8 cellular contexts compared by ENCODE assay signal in the genomic region with DNA sequence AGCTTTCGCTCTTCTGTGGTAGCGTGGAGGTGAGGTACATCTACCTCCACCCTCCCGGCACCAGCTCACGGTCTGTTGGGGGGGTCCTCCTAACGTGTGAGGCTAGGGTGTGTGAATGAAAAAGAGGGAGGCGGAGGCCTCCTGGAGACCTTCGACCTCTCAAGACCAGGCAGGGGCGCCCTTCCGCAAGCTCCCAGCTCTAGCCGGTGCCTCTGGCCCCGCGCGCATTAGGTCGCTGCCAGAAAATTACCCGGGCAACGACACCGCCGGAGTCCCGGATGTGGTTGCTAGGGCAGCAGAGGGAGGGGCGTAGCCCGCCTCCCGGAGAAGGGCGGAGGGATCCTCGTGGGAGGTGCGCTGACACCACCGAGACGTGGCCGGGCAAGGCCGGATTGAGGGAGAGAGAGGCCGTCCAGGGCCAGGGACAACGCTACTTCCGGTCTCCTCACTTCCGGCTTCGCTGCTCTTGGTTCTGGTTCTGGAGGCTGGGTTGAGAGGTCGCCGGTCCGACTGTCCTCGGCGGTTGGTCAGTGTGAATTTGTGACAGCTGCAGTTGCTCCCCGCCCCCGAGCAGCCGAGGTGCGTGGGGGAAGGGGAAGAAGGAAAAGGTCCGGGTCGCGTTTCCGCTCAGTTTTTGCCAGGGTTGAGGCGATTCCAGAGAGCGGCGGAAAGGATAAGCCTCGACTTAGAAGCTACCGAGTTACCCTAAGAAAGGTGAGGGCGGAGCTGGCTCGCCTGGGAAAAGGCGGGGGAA. TPM values are rescaled to one million over a fixed set of nuclear protein-coding genes. Genes with fewer than 3 reads are reported as not detected.
A peak's percentile ranks its signal among the peaks of the same experiment; 100 is the strongest.
DNase-seq lines count a peak whose midpoint lies in the region; ATAC-seq and TF ChIP-seq lines count a peak whose summit lies in the region.

A gene with protein sequence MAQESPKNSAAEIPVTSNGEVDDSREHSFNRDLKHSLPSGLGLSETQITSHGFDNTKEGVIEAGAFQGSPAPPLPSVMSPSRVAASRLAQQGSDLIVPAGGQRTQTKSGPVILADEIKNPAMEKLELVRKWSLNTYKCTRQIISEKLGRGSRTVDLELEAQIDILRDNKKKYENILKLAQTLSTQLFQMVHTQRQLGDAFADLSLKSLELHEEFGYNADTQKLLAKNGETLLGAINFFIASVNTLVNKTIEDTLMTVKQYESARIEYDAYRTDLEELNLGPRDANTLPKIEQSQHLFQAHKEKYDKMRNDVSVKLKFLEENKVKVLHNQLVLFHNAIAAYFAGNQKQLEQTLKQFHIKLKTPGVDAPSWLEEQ (plus strand): TSS at position 442 of the 754 bp plus-strand sequence. CDS start 49,680 bp downstream, outside the sequence.
TSS of gene TIGD4 (minus strand) at position 218 of the 754 bp plus-strand sequence. CDS start 8,726 bp downstream, outside the sequence.

- H3K36me3 Mint-ChIP-seq in activated naive CD4-positive, alpha-beta T cell treated with anti-CD3 and anti-CD28 coated beads, Interleukin-2, amount 50 U/mL, for 72 hours: peaks cover 0 to 16% of the 10 kb centered on the region in 2 donors
- H3K36me3 Mint-ChIP-seq in glutamatergic neuron (ENCODE audit: unreplicated experiment): no peaks in the 10 kb centered on the region

- H3K4me3 ChIP-seq in NB4 (ENCODE audit: low read depth, low read length) (peak within 1 kb of the TSS; percentile 88), SK-N-MC (peak within 1 kb of the TSS; percentile 98), osteoblast (ENCODE audit: insufficient read depth, low read length) (peak within 1 kb of the TSS; percentile 82), thymus (ENCODE audit: low read length) (peak within 1 kb of the TSS; percentile 62)

- TF ChIP-seq CTCF in GM10248 (IDR thresholded peaks at IDR 0.05; ENCODE audit: control extremely low read depth, extremely low read depth, low read depth, missing control alignments): peak; percentile 49
- peak; percentile 30 for TF ChIP-seq CTCF in NB4 (IDR thresholded peaks at IDR 0.05; ENCODE audit: low read depth, low read length)
- TF ChIP-seq CTCF in glutamatergic neuron (IDR thresholded peaks at IDR 0.05; ENCODE audit: partially characterized antibody, unreplicated experiment): no peak
- no peak for TF ChIP-seq CTCF in osteoblast (IDR thresholded peaks at IDR 0.05; ENCODE audit: extremely low read depth, low read depth, low read length)

- peaks cover 19% of the 10 kb centered on the region for H3K4me1 Mint-ChIP-seq in glutamatergic neuron (ENCODE audit: low read depth, unreplicated experiment)

- H3K27me3 ChIP-seq in osteoblast (ENCODE audit: insufficient read depth, low read length): peaks cover 16% of the 10 kb centered on the region
- no peaks in the 10 kb centered on the region for H3K27me3 ChIP-seq in thymus (ENCODE audit: control insufficient read depth, insufficient read depth)

- H4K20me1 ChIP-seq in osteoblast (ENCODE audit: insufficient read depth, low read length): peaks cover 27% of the 10 kb centered on the region

- peak within 1 kb of the TSS; percentile 99 for H2AFZ ChIP-seq in osteoblast (ENCODE audit: low read length)

- TF ChIP-seq POLR2A in NB4 (IDR thresholded peaks at IDR 0.05; ENCODE audit: extremely low read depth, insufficient read length): peak; percentile 44

- POLR2A ChIA-PET in GM10248 (lab: Yijun Ruan, JAX): interaction anchor here (0.5 kb wide), 1 partner anchor 1046 kb away, joined by 4 read pairs; no protein-coding TSS in a partner anchor

- H3K9me3 ChIP-seq in SK-N-MC (ENCODE audit: low read depth, low read length) (no peaks in the 10 kb centered on the region), osteoblast (ENCODE audit: low read depth, low read length) (no peaks in the 10 kb centered on the region), thymus (ENCODE audit: control insufficient read depth) (no peaks in the 10 kb centered on the region)

- ATAC-seq in HG02571 (IDR thresholded peaks at IDR 0.05; ENCODE audit: unreplicated experiment): peak; percentile 95
- ATAC-seq in activated naive CD4-positive, alpha-beta T cell treated with anti-CD3 and anti-CD28 coated beads, Interleukin-2, amount 50 U/mL, for 72 hours: peak; percentile 95

- H3K27ac ChIP-seq in SK-N-MC (no peak within 1 kb of the TSS), osteoblast (ENCODE audit: low read depth, low read length) (peak within 1 kb of the TSS; percentile 85), thymus (ENCODE audit: low read depth) (peak within 1 kb of the TSS; percentile 87)

- no peaks in the 10 kb centered on the region for H3K36me3 ChIP-seq in SK-N-MC (ENCODE audit: insufficient read depth, low read length)
- H3K36me3 ChIP-seq in osteoblast (ENCODE audit: insufficient read depth, low read length): no peaks in the 10 kb centered on the region
- no peaks in the 10 kb centered on the region for H3K36me3 ChIP-seq in thymus (ENCODE audit: control insufficient read depth, insufficient read depth)

- peaks cover 6% of the 10 kb centered on the region for H3K27me3 Mint-ChIP-seq in glutamatergic neuron (ENCODE audit: unreplicated experiment)

- H3K4me1 ChIP-seq in osteoblast (ENCODE audit: insufficient read depth, low read length): peaks cover 22% of the 10 kb centered on the region
- H3K4me1 ChIP-seq in thymus (ENCODE audit: control insufficient read depth, insufficient read depth, low read length): peaks cover 5% of the 10 kb centered on the region

- no peaks in the 10 kb centered on the region for H3K9me3 Mint-ChIP-seq in activated naive CD4-positive, alpha-beta T cell treated with anti-CD3 and anti-CD28 coated beads, Interleukin-2, amount 50 U/mL, for 72 hours
- H3K9me3 Mint-ChIP-seq in glutamatergic neuron (ENCODE audit: unreplicated experiment): peaks cover 7% of the 10 kb centered on the region

- peak within 1 kb of the TSS; percentile 90 for H3K4me2 ChIP-seq in osteoblast (ENCODE audit: insufficient read depth, low read length)

- H3K27ac Mint-ChIP-seq in activated naive CD4-positive, alpha-beta T cell treated with anti-CD3 and anti-CD28 coated beads, Interleukin-2, amount 50 U/mL, for 72 hours: peak within 1 kb of the TSS; percentile 93 to 98
- H3K27ac Mint-ChIP-seq in glutamatergic neuron (ENCODE audit: unreplicated experiment): peak within 1 kb of the TSS; percentile 92

- DNase-seq in GM10248 (ENCODE audit: extremely low spot score) (peak; percentile 97), NB4 (ENCODE audit: low read depth) (peak; percentile 96), SK-N-MC (ENCODE audit: low read depth, low spot score) (peak; percentile 37), glutamatergic neuron (peak; percentile 99), osteoblast (ENCODE audit: insufficient read length, low spot score, missing footprints) (peak; percentile 96)
- peak; percentile 93 to 96 for DNase-seq in activated naive CD4-positive, alpha-beta T cell treated with anti-CD3 and anti-CD28 coated beads, Interleukin-2, amount 50 U/mL, for 72 hours (ENCODE audit: low spot score in 2 of 2)

- peaks cover 47% of the 10 kb centered on the region for H3K79me2 ChIP-seq in osteoblast (ENCODE audit: insufficient read depth, low read length)

- CTCF ChIA-PET in GM10248 (lab: Yijun Ruan, JAX): interaction anchor here (0.8 to 2.8 kb wide), 14 partner anchors 10 to 378 kb away, joined by 3 to 31 read pairs (median 4); no protein-coding TSS in a partner anchor

- H3K4me3 Mint-ChIP-seq in glutamatergic neuron (ENCODE audit: unreplicated experiment): peak within 1 kb of the TSS; percentile 99

- H3K9ac ChIP-seq in SK-N-MC (ENCODE audit: insufficient read length): peak within 1 kb of the TSS; percentile 75

- WGBS in thymus: under 1% methylated on average over 55 of the region's 55 CpGs

RNA-seq across cellular contexts. Expression of the first gene that starts in this region (rescaled TPM):
- 10 to 100 TPM in 1 of 2 donors, 1 to 10 TPM in 1; 9.0 to 12.1 TPM for total RNA-seq in activated naive CD4-positive, alpha-beta T cell treated with anti-CD3 and anti-CD28 coated beads, Interleukin-2, amount 50 U/mL, for 72 hours
- total RNA-seq in glutamatergic neuron (ENCODE audit: unreplicated experiment) (22.2 TPM), osteoblast (38.7 and 42.4 TPM in 2 replicates)
- polyA plus RNA-seq in thymus: 26.7 TPM

RNA-seq across cellular contexts. Expression of gene TIGD4, which starts in this region (rescaled TPM):
- total RNA-seq in activated naive CD4-positive, alpha-beta T cell treated with anti-CD3 and anti-CD28 coated beads, Interleukin-2, amount 50 U/mL, for 72 hours: under 1 TPM in 1 of 2 donors, not detected in 1; 0.23 TPM
- total RNA-seq in glutamatergic neuron (ENCODE audit: unreplicated experiment) (0.83 TPM), osteoblast (0.29 and 0.36 TPM in 2 replicates)
- 0.43 TPM for polyA plus RNA-seq in thymus

Comparison
In these comparisons a context has a peak if more than half of its experiments do, and no peak if none do; other contexts are left out.
1. DNase-seq: peak in every context shown above with its lines; median percentile 99 in glutamatergic neuron; 97 in GM10248; 96 in NB4; 96 in osteoblast; 94 in activated naive CD4-positive, alpha-beta T cell treated with anti-CD3 and anti-CD28 coated beads, Interleukin-2, amount 50 U/mL, for 72 hours; 37 in SK-N-MC.
2. CTCF ChIP-seq: peak in GM10248 (single experiment) and NB4 (single experiment); none in glutamatergic neuron (single experiment) and osteoblast (single experiment).
3. Peak in every context shown above with its lines, with median percentiles within 50 percentile points of each other: H3K4me3 ChIP-seq.